Comparison of ENCODE assay signal across 16 cellular contexts in the genomic region with DNA sequence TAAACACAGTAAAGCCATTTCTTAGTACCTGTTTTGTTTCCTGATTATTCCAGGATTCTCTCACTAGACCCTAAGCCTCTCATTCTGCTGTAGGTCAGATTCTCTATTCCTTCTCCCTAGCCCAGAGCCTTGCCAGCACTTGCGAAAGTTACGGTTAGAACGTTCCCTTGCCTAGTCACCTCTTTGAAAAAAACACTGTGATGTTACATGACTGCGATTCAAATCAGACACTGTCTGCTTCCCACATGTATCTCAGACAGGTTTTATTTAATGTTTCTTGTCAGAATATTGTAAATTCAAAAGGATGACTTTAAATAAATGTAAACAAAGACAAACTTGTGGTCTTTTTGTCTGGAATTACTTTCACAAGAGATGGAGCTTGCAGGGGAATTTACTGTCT.
DNase-seq lines count a peak whose midpoint lies in the region; ATAC-seq and TF ChIP-seq lines count a peak whose summit lies in the region.
"Had no signal": no experiment of that assay in that cellular context is flagged by ENCODE, and none has a peak within 500 bp of the region (broad histone marks: within the 10 kb centered on the region; RNA-seq: fewer than 3 reads in every experiment).

No MANE protein-coding gene starts in this region.

- H3K27ac Mint-ChIP-seq in HFFc6: peak overlapping the region; percentile 71
- H3K27ac Mint-ChIP-seq: activated naive CD4-positive, alpha-beta T cell treated with anti-CD3 and anti-CD28 coated beads, Interleukin-2, amount 50 U/mL, for 24 hours had no signal

- peak overlapping the region; percentile 12; the same call in 1 of the 2 replicates for H3K27ac ChIP-seq in SJSA1
- H3K27ac ChIP-seq in Karpas-422 (ENCODE audit: low read length): no peak overlapping the region
- H3K27ac ChIP-seq: PC-9 had no signal

- no peak overlapping the region for H3K4me2 ChIP-seq in Karpas-422 (ENCODE audit: low read depth, low read length, poor library complexity, severe bottlenecking)
- H3K4me2 ChIP-seq: PC-9 had no signal

- no peaks in the 10 kb centered on the region for H3K79me2 ChIP-seq in Karpas-422 (ENCODE audit: low read length)

- TF ChIP-seq CTCF in HFFc6 (IDR thresholded peaks at IDR 0.05) (no peak), omental fat pad (IDR thresholded peaks at IDR 0.05) (no peak)

- ATAC-seq in omental fat pad (ENCODE audit: low FRiP score): no peak
- ATAC-seq: effector memory CD8-positive, alpha-beta T cell had no signal

- H3K36me3 ChIP-seq in SJSA1 (peaks cover 97% of the 10 kb centered on the region), Karpas-422 (ENCODE audit: insufficient read depth, low read length) (no peaks in the 10 kb centered on the region)

- H3K4me3 ChIP-seq in SJSA1: no peak overlapping the region
- no peak overlapping the region for H3K4me3 ChIP-seq in Karpas-422 (ENCODE audit: low read length)
- H3K4me3 ChIP-seq: PC-9 had no signal

- H3K9me2 ChIP-seq in Karpas-422 (replicated peaks; ENCODE audit: insufficient read depth, low read length): no peaks in the 10 kb centered on the region

- H3K9ac ChIP-seq in Karpas-422 (ENCODE audit: low read length): no peak overlapping the region

- no peak overlapping the region for H2AFZ ChIP-seq in Karpas-422 (ENCODE audit: low read length)
- H2AFZ ChIP-seq: PC-9 had no signal

- H3K27me3 ChIP-seq in SJSA1 (replicated peaks) (no peaks in the 10 kb centered on the region), Karpas-422 (ENCODE audit: low read length) (no peaks in the 10 kb centered on the region)

- H3K9me3 Mint-ChIP-seq in HFFc6: no peaks in the 10 kb centered on the region
- H3K9me3 Mint-ChIP-seq: activated naive CD4-positive, alpha-beta T cell treated with anti-CD3 and anti-CD28 coated beads, Interleukin-2, amount 50 U/mL, for 24 hours; CD4-positive, CD25-positive, alpha-beta regulatory T cell; effector memory CD8-positive, alpha-beta T cell; IgD-negative memory B cell had no signal

- peaks cover 68% of the 10 kb centered on the region for H3K36me3 Mint-ChIP-seq in HFFc6 (ENCODE audit: low read depth)
- H3K36me3 Mint-ChIP-seq: activated naive CD4-positive, alpha-beta T cell treated with anti-CD3 and anti-CD28 coated beads, Interleukin-2, amount 50 U/mL, for 24 hours had no signal

- H3K4me3 Mint-ChIP-seq in HFFc6: peak overlapping the region; percentile 62; the same call in 1 of the 2 replicates
- H3K4me3 Mint-ChIP-seq: activated naive CD4-positive, alpha-beta T cell treated with anti-CD3 and anti-CD28 coated beads, Interleukin-2, amount 50 U/mL, for 24 hours; effector memory CD8-positive, alpha-beta T cell; IgD-negative memory B cell had no signal

- H3K27me3 Mint-ChIP-seq in HFFc6 (ENCODE audit: insufficient read depth): peaks cover 24% of the 10 kb centered on the region
- H3K27me3 Mint-ChIP-seq: activated naive CD4-positive, alpha-beta T cell treated with anti-CD3 and anti-CD28 coated beads, Interleukin-2, amount 50 U/mL, for 24 hours; CD4-positive, CD25-positive, alpha-beta regulatory T cell; IgD-negative memory B cell had no signal

- peaks cover 76% of the 10 kb centered on the region for H3K4me1 Mint-ChIP-seq in HFFc6 (ENCODE audit: low read depth)
- H3K4me1 Mint-ChIP-seq: activated naive CD4-positive, alpha-beta T cell treated with anti-CD3 and anti-CD28 coated beads, Interleukin-2, amount 50 U/mL, for 24 hours had no signal

- peaks cover 19% of the 10 kb centered on the region for H3K4me1 ChIP-seq in SJSA1 (replicated peaks)
- H3K4me1 ChIP-seq in Karpas-422 (ENCODE audit: low read length): no peaks in the 10 kb centered on the region

- no peaks in the 10 kb centered on the region for H3K9me3 ChIP-seq in SJSA1 (replicated peaks)
- no peaks in the 10 kb centered on the region for H3K9me3 ChIP-seq in Karpas-422 (ENCODE audit: low read length)

- no peak for DNase-seq in HFFc6
- DNase-seq in SJSA1 (ENCODE audit: low read depth in 1 of 2, low spot score in 2 of 2): no peak
- peak; percentile 68 for DNase-seq in fibroblast of peridontal ligament (ENCODE audit: extremely low read depth)
- peak; percentile 7 for DNase-seq in retina
- DNase-seq in omental fat pad (ENCODE audit: low spot score): no peak
- no peak for DNase-seq in Karpas-422
- no peak for DNase-seq in middle frontal gyrus (ENCODE audit: extremely low spot score, low spot score)
- DNase-seq: activated CD8-positive, alpha-beta memory T cell treated with anti-CD3 and anti-CD28 coated beads, Interleukin-2, amount 50 U/mL, for 4 hours; DMS79; effector memory CD8-positive, alpha-beta T cell; GOT3; NCI-H226; PC-9 had no signal

- no peaks in the 10 kb centered on the region for H4K20me1 ChIP-seq in Karpas-422 (ENCODE audit: insufficient read depth, low read depth, low read length)

Comparison
In these comparisons a context has a peak if more than half of its experiments do, and no peak if none do; other contexts are left out.
1. DNase-seq: peak in fibroblast of peridontal ligament (single experiment) and retina (single experiment); none in HFFc6 (single experiment), SJSA1 (0 of 2), omental fat pad (single experiment), Karpas-422 (single experiment) and middle frontal gyrus (single experiment).